8 cellular contexts compared by ENCODE assay signal in genomic region chr1:91165033-91165654, GRCh38.
A peak's percentile ranks its signal among the peaks of the same experiment; 100 is the strongest.
DNase-seq lines count a peak whose midpoint lies in the region; ATAC-seq and TF ChIP-seq lines count a peak whose summit lies in the region.

No MANE protein-coding gene starts in this region.

- no peaks in the 10 kb centered on the region for H3K27me3 ChIP-seq in OCI-LY3 (ENCODE audit: low read depth, low read length)
- H3K27me3 ChIP-seq in fibroblast of lung (ENCODE audit: control insufficient read depth, insufficient read depth, low read length): no peaks in the 10 kb centered on the region

- H3K36me3 Mint-ChIP-seq in nephron progenitor cell (ENCODE audit: low read depth): no peaks in the 10 kb centered on the region

- no peaks in the 10 kb centered on the region for H3K9me3 Mint-ChIP-seq in nephron progenitor cell

- H3K79me2 ChIP-seq in OCI-LY3 (ENCODE audit: low read length) (no peaks in the 10 kb centered on the region), fibroblast of lung (ENCODE audit: control insufficient read depth, insufficient read depth, low read length) (no peaks in the 10 kb centered on the region)

- no peak overlapping the region for H3K27ac Mint-ChIP-seq in nephron progenitor cell

- H3K9me3 ChIP-seq in OCI-LY3 (ENCODE audit: insufficient read depth, low read length) (no peaks in the 10 kb centered on the region), fibroblast of lung (ENCODE audit: control insufficient read depth, insufficient read depth, low read depth, low read length) (no peaks in the 10 kb centered on the region)

- H4K20me1 ChIP-seq in OCI-LY3 (ENCODE audit: insufficient read depth, low read length): no peaks in the 10 kb centered on the region
- no peaks in the 10 kb centered on the region for H4K20me1 ChIP-seq in fibroblast of lung (ENCODE audit: control insufficient read depth, extremely low read depth, insufficient read depth, low read length)

- H3K4me2 ChIP-seq in OCI-LY3 (ENCODE audit: low read length) (peak overlapping the region; percentile 31; the same call in 1 of the 2 replicates), fibroblast of lung (ENCODE audit: extremely low read depth, insufficient read depth, low read length) (no peak overlapping the region)

- H3K4me1 Mint-ChIP-seq in nephron progenitor cell: peaks cover 38% of the 10 kb centered on the region

- peak; percentile 93 for ATAC-seq in GM21423 (IDR thresholded peaks at IDR 0.05; ENCODE audit: unreplicated experiment)
- peak; percentile 93 for ATAC-seq in stimulated activated naive CD8-positive, alpha-beta T cell treated with anti-CD3 and anti-CD28 coated beads, Interleukin-15, Interleukin-2, amounts not matched to agents 100 U/mL and 50 U/mL, for 24 hours

- peaks cover 3% of the 10 kb centered on the region; the same call in 1 of the 2 replicates for H3K4me1 ChIP-seq in OCI-LY3 (ENCODE audit: low read length)
- H3K4me1 ChIP-seq in fibroblast of lung (ENCODE audit: control insufficient read depth, extremely low read depth, insufficient read depth, low read length): no peaks in the 10 kb centered on the region

- H3K27me3 Mint-ChIP-seq in nephron progenitor cell (ENCODE audit: low read depth, poor library complexity): peaks cover 11% of the 10 kb centered on the region

- H3K36me3 ChIP-seq in OCI-LY3 (replicated peaks; ENCODE audit: low read depth, low read length) (no peaks in the 10 kb centered on the region), fibroblast of lung (ENCODE audit: control insufficient read depth, insufficient read depth, low read length) (no peaks in the 10 kb centered on the region)

- TF ChIP-seq CTCF in OCI-LY3 (IDR thresholded peaks at IDR 0.05; ENCODE audit: low read depth, low read length) (peak; percentile 80), fibroblast of lung (conservative IDR thresholded peaks at IDR 0.05 in 1 of 2, IDR thresholded peaks at IDR 0.05 in 1 of 2; ENCODE audit: low read depth in 1 of 2, low read length in 2 of 2) (peak; percentile 94 to 99), nephron progenitor cell (IDR thresholded peaks at IDR 0.05) (peak; percentile 95)

- H3K9ac ChIP-seq in OCI-LY3 (ENCODE audit: low read length): no peak overlapping the region
- H3K9ac ChIP-seq in fibroblast of lung (ENCODE audit: insufficient read depth, low read length): no peak overlapping the region

- H2AFZ ChIP-seq in OCI-LY3 (ENCODE audit: low read depth, low read length) (no peak overlapping the region), fibroblast of lung (ENCODE audit: low read length) (no peak overlapping the region)

- H3K27ac ChIP-seq in OCI-LY3 (ENCODE audit: low read length) (no peak overlapping the region), fibroblast of lung (ENCODE audit: insufficient read depth, low read length) (no peak overlapping the region)

- DNase-seq in DMS53 (lab: John Stamatoyannopoulos, UW) (peak; percentile 92), HS-27A (ENCODE audit: low read depth) (peak; percentile 26), activated T-cell treated with anti-CD3 and anti-CD28 coated beads for 48 hours (ENCODE audit: low read depth) (peak; percentile 65), fibroblast of lung (ENCODE audit: low read depth in 2 of 2) (peak; percentile 18 to 53), nephron progenitor cell (peak; percentile 93)
- DNase-seq in stimulated activated naive CD8-positive, alpha-beta T cell treated with anti-CD3 and anti-CD28 coated beads, Interleukin-15, Interleukin-2, amounts not matched to agents 100 U/mL and 50 U/mL, for 24 hours: peak; percentile 86

- H3K4me3 ChIP-seq in OCI-LY3 (ENCODE audit: low read length): no peak overlapping the region
- H3K4me3 ChIP-seq in fibroblast of lung (replicated peaks in 1 of 4; ENCODE audit: control extremely low read depth in 1 of 4, insufficient read depth in 1 of 4, low read depth in 3 of 4, low read length in 4 of 4): no peak overlapping the region

- no peak overlapping the region for H3K4me3 Mint-ChIP-seq in nephron progenitor cell

Comparison
In these comparisons a context has a peak if more than half of its experiments do, and no peak if none do; other contexts are left out.
1. DNase-seq: peak in every context shown above with its lines; median percentile 93 in nephron progenitor cell; 92 in DMS53; 86 in stimulated activated naive CD8-positive, alpha-beta T cell treated with anti-CD3 and anti-CD28 coated beads, Interleukin-15, Interleukin-2, amounts not matched to agents 100 U/mL and 50 U/mL, for 24 hours; 65 in activated T-cell treated with anti-CD3 and anti-CD28 coated beads for 48 hours; 36 in fibroblast of lung; 26 in HS-27A.